10 cellular contexts compared by ENCODE assay signal in genomic region chr17:8799001-8799850, GRCh38. TPM values are rescaled to one million over a fixed set of nuclear protein-coding genes. Genes with fewer than 3 reads are reported as not detected.
DNase-seq lines count a peak whose midpoint lies in the region; ATAC-seq, FAIRE-seq and TF ChIP-seq lines count a peak whose summit lies in the region.
"Had no signal": no experiment of that assay in that cellular context is flagged by ENCODE, and none has a peak within 500 bp of the region (broad histone marks: within the 10 kb centered on the region; RNA-seq: fewer than 3 reads in every experiment).

Gene MFSD6L, minus strand, starts transcription at chr17:8799365. Its CDS starts 245 bp downstream, at chr17:8799120.

- H3K36me3 Mint-ChIP-seq in CD4-positive, alpha-beta memory T cell = no peaks in the 10 kb centered on the region

- FAIRE-seq in GM12892 (lab: Jason Lieb, UNC) = no peak

- CTCF ChIA-PET in CD4-positive, alpha-beta memory T cell (lab: Charles Lee; ENCODE audit: partially characterized antibody) = interaction anchor here (1.0 to 2.7 kb wide), 4 partner anchors 13 to 199 kb away, joined by 3 to 10 read pairs (median 6); no protein-coding TSS in a partner anchor

- WGBS in heart left ventricle, 4 donors = 37 to 55% (median 45%) methylated on average over 25 to 61 of the region's 61 CpGs

- no peaks in the 10 kb centered on the region for H3K36me3 ChIP-seq in heart left ventricle
- no peaks in the 10 kb centered on the region for H3K36me3 ChIP-seq in CD4-positive, alpha-beta memory T cell (ENCODE audit: insufficient read depth, low read length)

- H3K4me3 ChIP-seq in heart left ventricle = no peak within 1 kb of the TSS
- H3K4me3 ChIP-seq in CD4-positive, alpha-beta memory T cell (ENCODE audit: low read length in 2 of 2) = no peak within 1 kb of the TSS

- H3K9me3 Mint-ChIP-seq in CD4-positive, alpha-beta memory T cell = no peaks in the 10 kb centered on the region

- H3K4me1 ChIP-seq in heart left ventricle = peaks cover 0 to 13% (median 0%) of the 10 kb centered on the region in 12 donors
- no peaks in the 10 kb centered on the region for H3K4me1 ChIP-seq in CD4-positive, alpha-beta memory T cell (ENCODE audit: insufficient read depth, low read length)

- peaks cover 0 to 3% of the 10 kb centered on the region in 2 donors for H3K27me3 Mint-ChIP-seq in CD4-positive, alpha-beta memory T cell

- peaks cover 0 to 9% (median 2%) of the 10 kb centered on the region in 9 donors for H3K27me3 ChIP-seq in heart left ventricle
- no peaks in the 10 kb centered on the region for H3K27me3 ChIP-seq in CD4-positive, alpha-beta memory T cell (ENCODE audit: insufficient read depth, low read length)

- H3K9me3 ChIP-seq in heart left ventricle = no peaks in the 10 kb centered on the region
- H3K9me3 ChIP-seq in CD4-positive, alpha-beta memory T cell (ENCODE audit: control insufficient read depth in 1 of 2, low read length in 2 of 2) = no peaks in the 10 kb centered on the region

- H3K4me3 Mint-ChIP-seq in CD4-positive, alpha-beta memory T cell = no peak within 1 kb of the TSS

- H3K4me1 Mint-ChIP-seq in CD4-positive, alpha-beta memory T cell = no peaks in the 10 kb centered on the region

- ATAC-seq in heart left ventricle (peak in 3 of 4 donors; percentile 29 to 66 (median 58)), omental fat pad (ENCODE audit: low FRiP score) (peak; percentile 15), GM21737 (IDR thresholded peaks at IDR 0.05; ENCODE audit: unreplicated experiment) (no peak), GM18870 (IDR thresholded peaks at IDR 0.05; ENCODE audit: unreplicated experiment) (no peak)
- ATAC-seq: activated CD4-positive, CD25-positive, alpha-beta regulatory T cell treated with anti-CD3 and anti-CD28 coated beads, Interleukin-2, amount 50 U/mL, for 24 hours had no signal

- 0 out of 2 replicates have a peak, but pooled peaks have one; percentile 3 for TF ChIP-seq POLR2A in GM12892 (IDR thresholded peaks at IDR 0.05; ENCODE audit: low read depth, low read length)
- no peak for TF ChIP-seq POLR2A in heart left ventricle (IDR thresholded peaks at IDR 0.05)

- TF ChIP-seq CTCF in heart left ventricle (IDR thresholded peaks at IDR 0.05) (peak in 3 of 12 donors; percentile 9 to 28 (median 16)), omental fat pad (IDR thresholded peaks at IDR 0.05) (no peak)

- intact Hi-C loops in heart left ventricle (cut with DNase I) = no loop called here
- intact Hi-C loops in CD4-positive, alpha-beta memory T cell (cut with micrococcal nuclease) = no loop called here

- H3K27ac ChIP-seq in heart left ventricle = no peak within 1 kb of the TSS
- no peak within 1 kb of the TSS for H3K27ac ChIP-seq in CD4-positive, alpha-beta memory T cell (ENCODE audit: low read depth, low read length)

- H3K27ac Mint-ChIP-seq in CD4-positive, alpha-beta memory T cell = no peak within 1 kb of the TSS

- no peak for DNase-seq in GM12892 (ENCODE audit: insufficient read length)
- peak; percentile 68 for DNase-seq in NCI-H69 (lab: John Stamatoyannopoulos, UW)
- DNase-seq in heart left ventricle = no peak
- no peak for DNase-seq in omental fat pad (ENCODE audit: low spot score)
- no peak for DNase-seq in CD4-positive, alpha-beta memory T cell
- no peak for DNase-seq in OCI-M1 (lab: John Stamatoyannopoulos, UW)
- DNase-seq: NK-92 treated with Interleukin-12 subunit alpha and Interleukin-12 subunit beta, amount 100 ng/mL, for 24 hours had no signal

- POLR2A ChIA-PET in CD4-positive, alpha-beta memory T cell (lab: Charles Lee; ENCODE audit: partially characterized antibody) = no interaction called here

RNA-seq across cellular contexts. Expression of gene MFSD6L, which starts in this region (rescaled TPM):
- polyA plus RNA-seq in GM12892 (2012; ENCODE audit: missing spikeins) = 2.0 TPM
- total RNA-seq in heart left ventricle = under 1 TPM in 2 of 9 donors, not detected in 7; 0.21 to 0.43 TPM
- polyA plus RNA-seq in heart left ventricle = under 1 TPM in 1 of 2 donors, not detected in 1; 0.08 TPM
- under 1 TPM in 2 of 4 donors, not detected in 2; 0.24 to 0.25 TPM for total RNA-seq in omental fat pad
- total RNA-seq in CD4-positive, alpha-beta memory T cell = not detected
- polyA plus RNA-seq in CD4-positive, alpha-beta memory T cell = under 1 TPM in 1 of 2 donors, not detected in 1; 0.14 TPM

Comparison
In these comparisons a context has a peak if more than half of its experiments do, and no peak if none do; other contexts are left out.
1. Peak in ATAC-seq in heart left ventricle; RNA of the gene not detected or under 1 TPM.
2. Peak in ATAC-seq in omental fat pad; RNA of the gene not detected or under 1 TPM.